Comparison of ENCODE assay signal across 21 cellular contexts in genomic region chr9:7226007-7226670, GRCh38.
"Had no signal": no experiment of that assay in that cellular context is flagged by ENCODE, and none has a peak within 500 bp of the region (broad histone marks: within the 10 kb centered on the region; RNA-seq: fewer than 3 reads in every experiment).

No MANE protein-coding gene starts in this region.

- DNase-seq: effector CD4-positive, alpha-beta T cell; gastrocnemius medialis; heart right ventricle; hypothalamus; kidney glomerular epithelial cell; mammary epithelial cell; posterior cingulate gyrus; sigmoid colon; stimulated activated CD4-positive, alpha-beta T cell treated with anti-CD3 and anti-CD28 coated beads, Interleukin-2, amount 100 ng/mL, for 24 hours; stimulated activated CD4-positive, alpha-beta T cell treated with anti-CD3 and anti-CD28 coated beads, Interleukin-4, amount 100 ng/mL, for 4 hours; stimulated activated naive CD4-positive, alpha-beta T cell; thyroid gland had no signal

- H3K27me3 ChIP-seq: gastrocnemius medialis, right atrium auricular region, sigmoid colon, thyroid gland had no signal

- H3K4me3 Mint-ChIP-seq: neural crest cell, type B pancreatic cell had no signal

- H3K4me1 Mint-ChIP-seq: neural crest cell had no signal

- ATAC-seq: gastrocnemius medialis; heart right ventricle; naive thymus-derived CD4-positive, alpha-beta T cell had no signal

- H3K4me1 ChIP-seq: gastrocnemius medialis, heart right ventricle, right atrium auricular region, sigmoid colon, suprapubic skin, thyroid gland had no signal

- H3K27ac Mint-ChIP-seq: type B pancreatic cell had no signal

- H3K9me3 Mint-ChIP-seq: type B pancreatic cell had no signal

- H3K4me3 ChIP-seq: coronary artery, gastrocnemius medialis, heart right ventricle, right atrium auricular region, sigmoid colon, skin epidermis, suprapubic skin, thyroid gland had no signal

- H3K36me3 Mint-ChIP-seq: type B pancreatic cell had no signal

- H3K36me3 ChIP-seq: gastrocnemius medialis, heart right ventricle, right atrium auricular region, sigmoid colon, suprapubic skin, thyroid gland had no signal

- H3K9me3 ChIP-seq: gastrocnemius medialis, heart right ventricle, right atrium auricular region, sigmoid colon, suprapubic skin, thyroid gland had no signal

- FAIRE-seq: islet of Langerhans, urothelium cell line had no signal

- H3K27ac ChIP-seq: coronary artery, gastrocnemius medialis, heart right ventricle, right atrium auricular region, sigmoid colon, skin epidermis, suprapubic skin, thyroid gland had no signal
